ENCODE assay signal across 26 cellular contexts in genomic region chr2:98903064-98903355, GRCh38.
"Had no signal": no experiment of that assay in that cellular context is flagged by ENCODE, and none has a peak within 500 bp of the region (broad histone marks: within the 10 kb centered on the region; RNA-seq: fewer than 3 reads in every experiment).

No MANE protein-coding gene starts in this region.

- ATAC-seq: activated CD4-positive, CD25-positive, alpha-beta regulatory T cell treated with anti-CD3 and anti-CD28 coated beads, Interleukin-2, amount 50 U/mL, for 24 hours; activated naive CD8-positive, alpha-beta T cell treated with anti-CD3 and anti-CD28 coated beads, Interleukin-2, amount 50 U/mL, for 24 hours; left colon; right cardiac atrium; T-helper 17 cell had no signal

- H3K27me3 ChIP-seq: neutrophil, ovary, suprapubic skin, tibial artery had no signal

- H3K9me3 Mint-ChIP-seq: activated naive CD4-positive, alpha-beta T cell treated with anti-CD3 and anti-CD28 coated beads, Interleukin-2, amount 50 U/mL, for 24 hours; activated naive CD8-positive, alpha-beta T cell treated with anti-CD3 and anti-CD28 coated beads, Interleukin-2, amount 50 U/mL, for 24 hours; activated T-helper 1 cell treated with anti-CD3 and anti-CD28 coated beads, Interleukin-12 subunit alpha, Interleukin-12 subunit beta, Interleukin-2, Interleukin-4 antibody, amounts not matched to agents 30 ng/mL and 10 ng/mL and 1 ng/mL, durations not matched to agents 14 hours and 24 hours and 36 hours; memory B cell; nephron had no signal

- DNase-seq: activated CD4-positive, alpha-beta T cell treated with anti-CD3 and anti-CD28 coated beads for 48 hours; activated CD4-positive, alpha-beta T cell treated with anti-CD3 and anti-CD28 coated beads, Interleukin-2, amount 50 U/mL, for 48 hours; activated naive CD8-positive, alpha-beta T cell treated with anti-CD3 and anti-CD28 coated beads, Interleukin-2, amount 50 U/mL, for 24 hours; activated T-cell treated with anti-CD3 and anti-CD28 coated beads, Interleukin-2, amount 50 U/mL, for 1 hour; amygdala; central memory CD4-positive, alpha-beta T cell; left colon; ovary; right cardiac atrium; stimulated activated naive CD4-positive, alpha-beta T cell; T-helper 17 cell; T1000; tibial artery; WERI-Rb-1 had no signal

- H3K27me3 Mint-ChIP-seq: activated naive CD4-positive, alpha-beta T cell treated with anti-CD3 and anti-CD28 coated beads, Interleukin-2, amount 50 U/mL, for 24 hours had no signal

- H3K4me1 Mint-ChIP-seq: activated naive CD4-positive, alpha-beta T cell treated with anti-CD3 and anti-CD28 coated beads, Interleukin-2, amount 50 U/mL, for 24 hours; activated naive CD8-positive, alpha-beta T cell treated with anti-CD3 and anti-CD28 coated beads, Interleukin-2, amount 50 U/mL, for 24 hours; memory B cell; T-helper 17 cell had no signal

- H3K27ac ChIP-seq: epithelial cell of prostate, neutrophil, ovary, spleen, suprapubic skin, tibial artery had no signal

- H3K9me3 ChIP-seq: neutrophil, ovary, spleen, suprapubic skin, tibial artery had no signal

- H3K36me3 Mint-ChIP-seq: activated naive CD4-positive, alpha-beta T cell treated with anti-CD3 and anti-CD28 coated beads, Interleukin-2, amount 50 U/mL, for 24 hours; memory B cell had no signal

- H3K4me1 ChIP-seq: spleen, tibial artery had no signal

- H3K36me3 ChIP-seq: neutrophil, ovary, spleen, suprapubic skin, tibial artery, WERI-Rb-1 had no signal

- H3K4me3 ChIP-seq: ovary, spleen, suprapubic skin, tibial artery had no signal

- H3K27ac Mint-ChIP-seq: activated naive CD4-positive, alpha-beta T cell treated with anti-CD3 and anti-CD28 coated beads, Interleukin-2, amount 50 U/mL, for 24 hours; activated naive CD8-positive, alpha-beta T cell treated with anti-CD3 and anti-CD28 coated beads, Interleukin-2, amount 50 U/mL, for 24 hours; activated T-helper 1 cell treated with anti-CD3 and anti-CD28 coated beads, Interleukin-12 subunit alpha, Interleukin-12 subunit beta, Interleukin-2, Interleukin-4 antibody, amounts not matched to agents 30 ng/mL and 10 ng/mL and 1 ng/mL, durations not matched to agents 14 hours and 24 hours and 36 hours; memory B cell; nephron; T-helper 17 cell had no signal

- H3K4me3 Mint-ChIP-seq: activated naive CD4-positive, alpha-beta T cell treated with anti-CD3 and anti-CD28 coated beads, Interleukin-2, amount 50 U/mL, for 24 hours; activated naive CD8-positive, alpha-beta T cell treated with anti-CD3 and anti-CD28 coated beads, Interleukin-2, amount 50 U/mL, for 24 hours; activated T-helper 1 cell treated with anti-CD3 and anti-CD28 coated beads, Interleukin-12 subunit alpha, Interleukin-12 subunit beta, Interleukin-2, Interleukin-4 antibody, amounts not matched to agents 30 ng/mL and 10 ng/mL and 1 ng/mL, durations not matched to agents 14 hours and 24 hours and 36 hours; memory B cell; nephron; T-helper 17 cell had no signal

- FAIRE-seq: frontal cortex, keratinocyte, urothelium cell line had no signal
